In genomic region chr13:50905256-50905655, GRCh38 we compare ENCODE assay signal across 19 cellular contexts.
"Had no signal": no experiment of that assay in that cellular context is flagged by ENCODE, and none has a peak within 500 bp of the region (broad histone marks: within the 10 kb centered on the region; RNA-seq: fewer than 3 reads in every experiment).

No MANE protein-coding gene starts in this region.

- H3K36me3 Mint-ChIP-seq: natural killer cell treated with Interleukin-12 subunit alpha and Interleukin-12 subunit beta and Interleukin-15 and Interleukin-18, amount 100 ng/mL, for 72 hours; neural progenitor cell had no signal

- H3K9me3 ChIP-seq: colonic mucosa, heart left ventricle, ovary, right atrium auricular region, suprapubic skin, tibial artery had no signal

- H2AFZ ChIP-seq: neural progenitor cell had no signal

- H3K27ac ChIP-seq: colonic mucosa, heart left ventricle, neural progenitor cell, ovary, right atrium auricular region, suprapubic skin, tibial artery had no signal

- H3K4me1 ChIP-seq: colonic mucosa, right atrium auricular region had no signal

- H3K9me3 Mint-ChIP-seq: natural killer cell treated with Interleukin-12 subunit alpha and Interleukin-12 subunit beta and Interleukin-15 and Interleukin-18, amount 100 ng/mL, for 72 hours; neural progenitor cell had no signal

- H3K36me3 ChIP-seq: colonic mucosa, heart left ventricle, neural progenitor cell, ovary, right atrium auricular region, suprapubic skin, tibial artery had no signal

- H3K4me2 ChIP-seq: neural progenitor cell had no signal

- H3K4me3 Mint-ChIP-seq: natural killer cell treated with Interleukin-12 subunit alpha and Interleukin-12 subunit beta and Interleukin-15 and Interleukin-18, amount 100 ng/mL, for 72 hours; neural progenitor cell had no signal

- DNase-seq: colonic mucosa; dermis blood vessel endothelial cell; erythroblast; foreskin melanocyte; heart left ventricle; hippocampal formation; left colon; mesenchymal stem cell; midbrain; nucleus accumbens; ovary; small intestine; stimulated activated CD4-positive, alpha-beta T cell treated with anti-CD3 and anti-CD28 coated beads, Interleukin-12 subunit alpha, Interleukin-12 subunit beta, amount 100 ng/mL, for 4 hours; stimulated activated naive CD8-positive, alpha-beta T cell treated with anti-CD3 and anti-CD28 coated beads, Interleukin-15, Interleukin-2, amounts not matched to agents 100 U/mL and 50 U/mL, for 24 hours; tibial artery had no signal

- H3K27me3 ChIP-seq: colonic mucosa, heart left ventricle, neural progenitor cell, ovary, right atrium auricular region, suprapubic skin, tibial artery had no signal

- H3K4me3 ChIP-seq: colonic mucosa, heart left ventricle, neural progenitor cell, ovary, right atrium auricular region, suprapubic skin, tibial artery had no signal

- H3K9ac ChIP-seq: neural progenitor cell had no signal

- ATAC-seq: heart left ventricle; left colon; natural killer cell treated with Interleukin-12 subunit alpha and Interleukin-12 subunit beta and Interleukin-15 and Interleukin-18, amount 100 ng/mL, for 72 hours; stimulated activated naive CD8-positive, alpha-beta T cell treated with anti-CD3 and anti-CD28 coated beads, Interleukin-15, Interleukin-2, amounts not matched to agents 100 U/mL and 50 U/mL, for 24 hours had no signal

- H3K27ac Mint-ChIP-seq: natural killer cell treated with Interleukin-12 subunit alpha and Interleukin-12 subunit beta and Interleukin-15 and Interleukin-18, amount 100 ng/mL, for 72 hours; neural progenitor cell had no signal
